25 cellular contexts compared by ENCODE assay signal in the genomic region with DNA sequence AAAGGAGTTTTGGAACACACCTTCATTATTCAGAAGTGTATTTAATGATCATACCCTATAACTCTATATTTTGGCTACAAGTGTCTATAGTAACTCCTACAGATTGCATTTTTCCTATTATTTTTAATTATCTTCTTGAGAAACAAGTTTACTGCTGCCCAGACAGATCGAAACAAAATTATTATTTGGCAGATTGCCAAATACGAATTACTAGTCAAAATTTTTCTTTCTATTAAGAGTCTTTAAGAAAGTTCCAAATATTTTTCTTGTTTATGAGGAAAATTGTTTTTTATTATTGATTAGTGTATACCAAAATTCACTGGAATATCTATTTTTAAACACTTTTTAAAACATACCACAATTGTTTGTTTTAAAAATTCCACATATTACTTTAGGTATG.
DNase-seq lines count a peak whose midpoint lies in the region; FAIRE-seq and TF ChIP-seq lines count a peak whose summit lies in the region.
"Had no signal": no experiment of that assay in that cellular context is flagged by ENCODE, and none has a peak within 500 bp of the region (broad histone marks: within the 10 kb centered on the region; RNA-seq: fewer than 3 reads in every experiment).

No MANE protein-coding gene starts in this region.

- FAIRE-seq in A204.1 (lab: Jason Lieb, UNC) (peak; percentile 21), keratinocyte (lab: Jason Lieb, UNC) (no peak)
- FAIRE-seq: GM12891, GM19239 had no signal

- peak overlapping the region; percentile 35 for H2AFZ ChIP-seq in keratinocyte (ENCODE audit: control insufficient read depth, low read length)

- no peaks in the 10 kb centered on the region for H3K27me3 ChIP-seq in keratinocyte (ENCODE audit: control insufficient read depth, extremely low read depth, insufficient read depth, low read length)
- H3K27me3 ChIP-seq: BE2C, BLaER1 had no signal

- H3K36me3 ChIP-seq in HEK293 (ENCODE audit: control insufficient read depth in 2 of 2, insufficient read depth in 1 of 2, low read length in 2 of 2) = no peaks in the 10 kb centered on the region
- no peaks in the 10 kb centered on the region for H3K36me3 ChIP-seq in keratinocyte (ENCODE audit: control insufficient read depth in 2 of 2, extremely low read depth in 1 of 2, insufficient read depth in 2 of 2, low read length in 2 of 2)
- H3K36me3 ChIP-seq: BE2C, BLaER1 had no signal

- no peaks in the 10 kb centered on the region for H3K9me3 ChIP-seq in HEK293 (ENCODE audit: control insufficient read depth, insufficient read depth, low read depth, low read length)
- no peaks in the 10 kb centered on the region for H3K9me3 ChIP-seq in keratinocyte (ENCODE audit: control insufficient read depth, low read depth, low read length)
- H3K9me3 ChIP-seq: BE2C had no signal

- no peaks in the 10 kb centered on the region for H3K79me2 ChIP-seq in keratinocyte (ENCODE audit: control insufficient read depth, insufficient read depth, low read length)

- H3K4me2 ChIP-seq in keratinocyte (ENCODE audit: control insufficient read depth, extremely low read depth, insufficient read depth, low read depth, low read length) = peak overlapping the region; percentile 50
- H3K4me2 ChIP-seq: BLaER1 had no signal

- H3K4me1 ChIP-seq in HEK293 (ENCODE audit: control insufficient read depth, insufficient read depth, low read length) (peaks cover 6% of the 10 kb centered on the region; the same call in 1 of the 2 replicates), keratinocyte (ENCODE audit: control insufficient read depth, extremely low read depth, insufficient read depth, low read length) (peaks cover 4% of the 10 kb centered on the region)
- H3K4me1 ChIP-seq: BE2C, BLaER1 had no signal

- H3K4me3 ChIP-seq in HEK293 (ENCODE audit: low read depth, low read length) = no peak overlapping the region
- H3K4me3 ChIP-seq in keratinocyte (ENCODE audit: control insufficient read depth in 2 of 3, extremely low read depth in 1 of 3, insufficient read depth in 2 of 3, low read depth in 1 of 3, low read length in 3 of 3) = no peak overlapping the region
- H3K4me3 ChIP-seq: BLaER1 had no signal

- H4K20me1 ChIP-seq in keratinocyte (ENCODE audit: control insufficient read depth, extremely low read depth, insufficient read depth, low read length) = no peaks in the 10 kb centered on the region
- H4K20me1 ChIP-seq: BLaER1 had no signal

- H3K27ac ChIP-seq in HEK293 (ENCODE audit: extremely low read depth, low read depth, low read length) (no peak overlapping the region), keratinocyte (ENCODE audit: control insufficient read depth, insufficient read depth, low read length) (no peak overlapping the region)
- H3K27ac ChIP-seq: 22Rv1, BLaER1 had no signal

- no peak overlapping the region for H3K9ac ChIP-seq in keratinocyte (ENCODE audit: control insufficient read depth, extremely low read depth, insufficient read depth, low read length)
- H3K9ac ChIP-seq: BLaER1 had no signal

- CTCF ChIA-PET in HEK293 (lab: Yijun Ruan, JAX) = interaction anchor here (1.5 kb wide), 1 partner anchor 758 kb away, joined by 4 read pairs; no protein-coding TSS in a partner anchor

- no peaks in the 10 kb centered on the region for H3K9me1 ChIP-seq in keratinocyte (ENCODE audit: control insufficient read depth, extremely low read depth, insufficient read depth, low read length)

- TF ChIP-seq CTCF in HEK293 (tag by site-specific recombination; IDR thresholded peaks at IDR 0.05) = no peak
- TF ChIP-seq CTCF in keratinocyte (optimal IDR thresholded peaks at IDR 0.05 in 1 of 3, IDR thresholded peaks at IDR 0.05 in 1 of 3, conservative IDR thresholded peaks at IDR 0.05 in 1 of 3; ENCODE audit: extremely low read depth in 1 of 3, insufficient read depth in 2 of 3, low read length in 3 of 3) = no peak

- DNase-seq in NCI-H1105 treated with DMSO at 0.1 percent for 48 hours (lab: John Stamatoyannopoulos, UW) = peak; percentile 44
- DNase-seq in NCI-H1105 (lab: John Stamatoyannopoulos, UW) = no peak
- no peak for DNase-seq in keratinocyte (ENCODE audit: low read depth, low spot score)
- no peak for DNase-seq in dermis blood vessel endothelial cell
- no peak for DNase-seq in NCI-H345 (lab: John Stamatoyannopoulos, UW)
- DNase-seq: ACHN; BE2C; C1 segment of cervical spinal cord; CD4-positive, alpha-beta memory T cell; CD4-positive, CD25-positive, alpha-beta regulatory T cell; CD8-positive, alpha-beta memory T cell; COR-L47; DMS 273 treated with DMSO at 0.1 percent for 48 hours; DMS153; DMS53; DMS79; DND-41; EL; GF-D8 had no signal

- dilution Hi-C loops in keratinocyte (cut with MboI; ENCODE audit: extremely low pct_ligation_motif_present, low sequenced_read_pairs) = no loop called here

- POLR2A ChIA-PET in HEK293 (lab: Yijun Ruan, JAX) = no interaction called here

TF ChIP-seq in HEK293, 187 proteins besides CTCF, POLR2A, EP300 and RAD21:
- TF ChIP-seq ZNF830 (tag by site-specific recombination; IDR thresholded peaks at IDR 0.05; ENCODE audit: low read depth) (0 out of 2 replicates have a peak, but pooled peaks have one; percentile 48), ZNF670 (tag by site-specific recombination; IDR thresholded peaks at IDR 0.05; ENCODE audit: low read depth) (no peak), GLIS2 (tag by site-specific recombination; IDR thresholded peaks at IDR 0.05) (no peak)
TF ChIP-seq in HEK293: peak in this region for 1.
